ENCODE assay signal across 20 cellular contexts in the genomic region with DNA sequence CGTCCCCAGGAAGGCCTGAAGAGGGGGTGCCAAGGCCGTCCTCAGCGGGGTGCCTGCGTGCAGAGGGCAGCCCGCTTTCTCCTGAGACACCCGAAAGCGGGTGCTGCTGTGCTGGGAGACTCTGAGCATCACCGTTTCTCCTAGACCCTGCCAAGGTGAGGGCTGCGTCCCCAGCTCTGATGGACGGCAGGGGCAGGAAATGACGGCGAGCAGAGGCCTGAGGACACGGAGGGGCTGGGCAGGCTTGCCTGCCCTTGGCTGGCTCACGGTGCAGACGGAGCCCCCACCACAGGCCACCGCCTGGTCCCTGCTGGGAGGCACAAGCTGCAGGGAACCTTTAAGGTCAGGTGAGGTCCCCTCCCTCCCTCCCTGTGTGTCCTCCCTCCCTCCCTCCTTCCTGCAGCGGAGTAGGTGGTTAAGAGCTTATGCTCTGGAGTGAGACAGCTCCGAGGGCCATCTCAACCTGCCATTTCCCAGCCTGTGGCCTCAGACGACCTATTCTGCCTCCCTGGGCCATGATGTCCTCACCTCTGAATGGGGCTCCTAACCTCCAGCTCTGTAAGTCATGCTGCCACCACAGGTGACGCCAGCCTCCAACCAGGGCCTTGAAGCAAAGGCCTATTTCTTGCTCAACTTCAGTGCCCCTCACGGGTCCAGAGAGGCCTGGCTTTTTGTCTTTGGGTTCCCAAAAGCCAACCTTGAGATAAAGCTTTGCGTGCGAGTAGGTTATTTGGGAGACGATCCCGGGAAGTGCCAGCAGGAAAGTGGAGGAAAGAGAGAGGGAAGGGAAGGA.
"Had no signal": no experiment of that assay in that cellular context is flagged by ENCODE, and none has a peak within 500 bp of the region (broad histone marks: within the 10 kb centered on the region; RNA-seq: fewer than 3 reads in every experiment).

No MANE protein-coding gene starts in this region.

- H3K27ac ChIP-seq: body of pancreas, epithelial cell of prostate, thoracic aorta, vagina had no signal

- H3K36me3 ChIP-seq: thoracic aorta, vagina had no signal

- H3K4me3 ChIP-seq: body of pancreas, thoracic aorta, vagina had no signal

- ATAC-seq: activated CD4-positive, alpha-beta T cell treated with anti-CD3 and anti-CD28 coated beads for 36 hours; activated naive CD4-positive, alpha-beta T cell treated with anti-CD3 and anti-CD28 coated beads, Interleukin-2, amount 50 U/mL, for 72 hours; activated T-cell treated with anti-CD3 and anti-CD28 coated beads, Interleukin-2, amount 50 U/mL, for 72 hours; body of pancreas had no signal

- H3K27me3 ChIP-seq: body of pancreas, vagina had no signal

- DNase-seq: activated CD4-positive, alpha-beta T cell treated with anti-CD3 and anti-CD28 coated beads for 36 hours; activated CD4-positive, alpha-beta T cell treated with anti-CD3 and anti-CD28 coated beads, Interleukin-2, amount 50 U/mL, for 4 hours; activated CD4-positive, CD25-positive, alpha-beta regulatory T cell; activated naive CD4-positive, alpha-beta T cell; activated T-cell treated with anti-CD3 and anti-CD28 coated beads for 4 hours; activated T-cell treated with anti-CD3 and anti-CD28 coated beads, Interleukin-2, amount 50 U/mL, for 72 hours; body of pancreas; dermis blood vessel endothelial cell; effector CD8-positive, alpha-beta T cell; naive B cell; T-helper 1 cell had no signal

- H3K36me3 Mint-ChIP-seq: activated naive CD4-positive, alpha-beta T cell treated with anti-CD3 and anti-CD28 coated beads, Interleukin-2, amount 50 U/mL, for 72 hours; mesothelial cell of epicardium; type B pancreatic cell had no signal

- H3K9me3 ChIP-seq: body of pancreas, thoracic aorta, vagina had no signal

- H3K27ac Mint-ChIP-seq: activated CD4-positive, alpha-beta T cell treated with anti-CD3 and anti-CD28 coated beads for 36 hours; activated naive CD4-positive, alpha-beta T cell treated with anti-CD3 and anti-CD28 coated beads, Interleukin-2, amount 50 U/mL, for 72 hours; activated T-cell treated with anti-CD3 and anti-CD28 coated beads, Interleukin-2, amount 50 U/mL, for 72 hours; mesothelial cell of epicardium; stimulated activated naive CD8-positive, alpha-beta T cell treated with anti-CD3 and anti-CD28 coated beads, Interleukin-15, Interleukin-2, amounts not matched to agents 100 ng/mL and 50 ng/mL, for 24 hours; T-helper 2 cell treated with Interferon-gamma antibody and Interleukin-4, amounts not matched to agents 5 μg/mL and 100 μg/mL, for 36 hours; type B pancreatic cell had no signal

- H3K9me3 Mint-ChIP-seq: type B pancreatic cell had no signal

- H3K4me1 Mint-ChIP-seq: activated CD4-positive, alpha-beta T cell treated with anti-CD3 and anti-CD28 coated beads for 36 hours; naive B cell had no signal

- H3K4me3 Mint-ChIP-seq: activated CD4-positive, alpha-beta T cell treated with anti-CD3 and anti-CD28 coated beads for 36 hours; activated T-cell treated with anti-CD3 and anti-CD28 coated beads, Interleukin-2, amount 50 U/mL, for 72 hours; mesothelial cell of epicardium; neural crest cell; stimulated activated naive CD8-positive, alpha-beta T cell treated with anti-CD3 and anti-CD28 coated beads, Interleukin-15, Interleukin-2, amounts not matched to agents 100 ng/mL and 50 ng/mL, for 24 hours; T-helper 2 cell treated with Interferon-gamma antibody and Interleukin-4, amounts not matched to agents 5 μg/mL and 100 μg/mL, for 36 hours; type B pancreatic cell had no signal
